In genomic region chr22:21000987-21001600, GRCh38 we compare ENCODE assay signal across 8 cellular contexts. TPM values are rescaled to one million over a fixed set of nuclear protein-coding genes. Genes with fewer than 3 reads are reported as not detected.
A peak's percentile ranks its signal among the peaks of the same experiment; 100 is the strongest.
DNase-seq lines count a peak whose midpoint lies in the region; TF ChIP-seq lines count a peak whose summit lies in the region.

No MANE protein-coding gene starts in this region.

- intact Hi-C loops in ovary (cut with DNase I) = no loop called here

- no peaks in the 10 kb centered on the region for H3K9me3 Mint-ChIP-seq in activated CD4-positive, alpha-beta T cell treated with anti-CD3 and anti-CD28 coated beads, Interleukin-2, amount 10 ng/mL, durations not matched to agents 7 days and 5 days

- H3K4me1 Mint-ChIP-seq in activated CD4-positive, alpha-beta T cell treated with anti-CD3 and anti-CD28 coated beads, Interleukin-2, amount 10 ng/mL, durations not matched to agents 7 days and 5 days = peaks cover 23% of the 10 kb centered on the region

- no peaks in the 10 kb centered on the region for H3K27me3 ChIP-seq in ovary

- no peak for DNase-seq in activated CD4-positive, alpha-beta T cell treated with anti-CD3 and anti-CD28 coated beads, Interleukin-2, amount 10 ng/mL, durations not matched to agents 7 days and 5 days
- DNase-seq in activated CD4-positive, alpha-beta T cell treated with anti-CD3 and anti-CD28 coated beads, Interleukin-2, amount 50 U/mL, for 48 hours = no peak
- peak; percentile 37 for DNase-seq in RKO (ENCODE audit: low spot score)
- no peak for DNase-seq in epithelial cell of proximal tubule (ENCODE audit: low read depth)
- no peak for DNase-seq in ovary
- no peak for DNase-seq in islet precursor cell
- DNase-seq in NCI-H2107 treated with DMSO at 0.1 percent for 48 hours (lab: John Stamatoyannopoulos, UW; ENCODE audit: unreplicated experiment) = no peak
- DNase-seq in NCI-H69 (lab: John Stamatoyannopoulos, UW) = no peak

- peaks cover 10% of the 10 kb centered on the region for H3K4me1 ChIP-seq in ovary (ENCODE audit: insufficient read depth)

- TF ChIP-seq CTCF in epithelial cell of proximal tubule (conservative IDR thresholded peaks at IDR 0.05; ENCODE audit: low read depth, low read length) (no peak), ovary (IDR thresholded peaks at IDR 0.05) (peak in 1 of 3 donors; percentile 11)

- H3K36me3 ChIP-seq in ovary = no peaks in the 10 kb centered on the region

- CTCF ChIA-PET in activated CD4-positive, alpha-beta T cell treated with anti-CD3 and anti-CD28 coated beads, Interleukin-2, amount 10 ng/mL, durations not matched to agents 7 days and 5 days (lab: Charles Lee) = interaction anchor here (1.1 to 1.3 kb wide), 2 partner anchors 8 to 16 kb away, joined by 3 read pairs; no protein-coding TSS in a partner anchor

- H3K27me3 Mint-ChIP-seq in activated CD4-positive, alpha-beta T cell treated with anti-CD3 and anti-CD28 coated beads, Interleukin-2, amount 10 ng/mL, durations not matched to agents 7 days and 5 days = no peaks in the 10 kb centered on the region

- 0 to 2% (median 1%) methylated on average over 23 to 26 of the region's 26 CpGs for WGBS in ovary, 3 donors

- no peaks in the 10 kb centered on the region for H3K9me3 ChIP-seq in ovary

- no peak for TF ChIP-seq EP300 in ovary (IDR thresholded peaks at IDR 0.05)

- H3K27ac ChIP-seq in ovary = peak overlapping the region; percentile 93 to 94

- peaks cover 5% of the 10 kb centered on the region for H3K36me3 Mint-ChIP-seq in activated CD4-positive, alpha-beta T cell treated with anti-CD3 and anti-CD28 coated beads, Interleukin-2, amount 10 ng/mL, durations not matched to agents 7 days and 5 days (ENCODE audit: low read depth)

- H3K4me3 ChIP-seq in epithelial cell of proximal tubule (ENCODE audit: low read depth, low read length) = peak overlapping the region; percentile 78
- peak overlapping the region; percentile 82 for H3K4me3 ChIP-seq in ovary

- peak overlapping the region; percentile 83 for H3K4me3 Mint-ChIP-seq in activated CD4-positive, alpha-beta T cell treated with anti-CD3 and anti-CD28 coated beads, Interleukin-2, amount 10 ng/mL, durations not matched to agents 7 days and 5 days

- peak overlapping the region; percentile 100 for H3K27ac Mint-ChIP-seq in activated CD4-positive, alpha-beta T cell treated with anti-CD3 and anti-CD28 coated beads, Interleukin-2, amount 10 ng/mL, durations not matched to agents 7 days and 5 days

- POLR2A ChIA-PET in activated CD4-positive, alpha-beta T cell treated with anti-CD3 and anti-CD28 coated beads, Interleukin-2, amount 10 ng/mL, durations not matched to agents 7 days and 5 days (lab: Charles Lee) = no interaction called here

- no peak for TF ChIP-seq POLR2A in ovary (IDR thresholded peaks at IDR 0.05)

RNA-seq across cellular contexts. Expression of gene THAP7, which starts 0.8 kb away (rescaled TPM):
- total RNA-seq in activated CD4-positive, alpha-beta T cell treated with anti-CD3 and anti-CD28 coated beads, Interleukin-2, amount 10 ng/mL, durations not matched to agents 7 days and 5 days = 10 to 100 TPM; 29.1 to 29.8 TPM
- total RNA-seq in epithelial cell of proximal tubule (24.6 and 36.6 TPM in 2 replicates), ovary (10 to 100 TPM; 27.5 to 54.0 (median 39.3) TPM)
- 10 to 100 TPM in 1 of 2 donors, 1 to 10 TPM in 1; 7.8 to 54.9 TPM for polyA plus RNA-seq in ovary

RNA-seq across cellular contexts. Expression of gene P2RX6, which starts 13.9 kb away (rescaled TPM):
- under 1 TPM; 0.27 TPM for total RNA-seq in activated CD4-positive, alpha-beta T cell treated with anti-CD3 and anti-CD28 coated beads, Interleukin-2, amount 10 ng/mL, durations not matched to agents 7 days and 5 days
- total RNA-seq in epithelial cell of proximal tubule (not detected in 2 replicates), ovary (1 to 10 TPM in 4 of 7 donors, under 1 TPM in 3; 0.69 to 1.6 (median 1.0) TPM)
- polyA plus RNA-seq in ovary = 1 to 10 TPM in 1 of 2 donors, under 1 TPM in 1; 0.47 to 1.3 TPM

RNA-seq across cellular contexts. Expression of gene LZTR1, which starts 19.0 kb away (rescaled TPM):
- total RNA-seq in activated CD4-positive, alpha-beta T cell treated with anti-CD3 and anti-CD28 coated beads, Interleukin-2, amount 10 ng/mL, durations not matched to agents 7 days and 5 days = 10 to 100 TPM; 62.0 to 66.4 TPM
- total RNA-seq in epithelial cell of proximal tubule = 16.7 and 33.1 TPM in 2 replicates
- 10 to 100 TPM; 30.4 to 73.4 (median 51.6) TPM for total RNA-seq in ovary
- polyA plus RNA-seq in ovary = 10 to 100 TPM; 28.2 to 32.3 TPM

RNA-seq across cellular contexts. Expression of gene SLC7A4, which starts 31.3 kb away (rescaled TPM):
- total RNA-seq in activated CD4-positive, alpha-beta T cell treated with anti-CD3 and anti-CD28 coated beads, Interleukin-2, amount 10 ng/mL, durations not matched to agents 7 days and 5 days = under 1 TPM in 1 of 2 experiments, not detected in 1; 0.07 TPM
- total RNA-seq in epithelial cell of proximal tubule = 0.29 and 1.8 TPM in 2 replicates
- 1 to 10 TPM in 1 of 7 donors, under 1 TPM in 4, not detected in 2; 0.23 to 4.8 (median 0.61) TPM for total RNA-seq in ovary
- polyA plus RNA-seq in ovary = under 1 TPM; 0.16 to 0.30 TPM

RNA-seq across cellular contexts. Expression of gene AIFM3, which starts 34.0 kb away (rescaled TPM):
- total RNA-seq in activated CD4-positive, alpha-beta T cell treated with anti-CD3 and anti-CD28 coated beads, Interleukin-2, amount 10 ng/mL, durations not matched to agents 7 days and 5 days = under 1 TPM in 1 of 2 experiments, not detected in 1; 0.25 TPM
- total RNA-seq in epithelial cell of proximal tubule (0.65 and 1.8 TPM in 2 replicates), ovary (1 to 10 TPM in 4 of 7 donors, under 1 TPM in 3; 0.43 to 2.7 (median 1.1) TPM)
- polyA plus RNA-seq in ovary = 1 to 10 TPM in 1 of 2 donors, not detected in 1; 1.1 TPM
